8 cellular contexts compared by ENCODE assay signal in genomic region chr2:96762529-96763253, GRCh38. TPM values are rescaled to one million over a fixed set of nuclear protein-coding genes. Genes with fewer than 3 reads are reported as not detected.
DNase-seq lines count a peak whose midpoint lies in the region; ATAC-seq, FAIRE-seq and TF ChIP-seq lines count a peak whose summit lies in the region.

No MANE protein-coding gene starts in this region.

- no peak for TF ChIP-seq CTCF in astrocyte (IDR thresholded peaks at IDR 0.05; ENCODE audit: insufficient read depth, low read depth, low read length)

- peak overlapping the region; percentile 76 for H3K4me3 Mint-ChIP-seq in astrocyte (ENCODE audit: unreplicated experiment)

- H4K91ac ChIP-seq in mesenchymal stem cell (ENCODE audit: low read length): no peak overlapping the region

- no peak overlapping the region for H3K18ac ChIP-seq in mesenchymal stem cell (ENCODE audit: low read depth in 1 of 2, low read length in 2 of 2)

- no peak overlapping the region for H2BK15ac ChIP-seq in mesenchymal stem cell (ENCODE audit: low read depth, poor library complexity, severe bottlenecking)

- H3K79me1 ChIP-seq in mesenchymal stem cell (replicated peaks; ENCODE audit: low read length, poor library complexity, severe bottlenecking): peaks cover 32% of the 10 kb centered on the region

- DNase-seq in DMS 273 (lab: John Stamatoyannopoulos, UW; ENCODE audit: unreplicated experiment) (peak; percentile 55), KBM-7 (peak; percentile 38), astrocyte (ENCODE audit: low read depth) (peak; percentile 43), mesenchymal stem cell (no peak), aorta (no peak), amniotic stem cell (lab: John Stamatoyannopoulos, UW) (no peak), NCI-H2196 treated with DMSO at 0.1 percent for 48 hours (lab: John Stamatoyannopoulos, UW; ENCODE audit: unreplicated experiment) (no peak)

- H2AFZ ChIP-seq in astrocyte (ENCODE audit: low read depth, low read length): no peak overlapping the region
- no peak overlapping the region for H2AFZ ChIP-seq in mesenchymal stem cell (ENCODE audit: low read depth, low read length)

- no peak overlapping the region for H4K8ac ChIP-seq in mesenchymal stem cell (ENCODE audit: low read length)

- in situ Hi-C loops in KBM-7 (cut with MboI; ENCODE audit: low pct_unique_long_range_greater_than_20kb, low sequenced_read_pairs): no loop called here

- H3K9me3 ChIP-seq in astrocyte (ENCODE audit: insufficient read depth, low read depth, low read length) (no peaks in the 10 kb centered on the region), mesenchymal stem cell (ENCODE audit: control insufficient read depth, low read length) (no peaks in the 10 kb centered on the region), aorta (ENCODE audit: control insufficient read depth, low read length) (no peaks in the 10 kb centered on the region)

- H3K9ac ChIP-seq in astrocyte (ENCODE audit: low read length): no peak overlapping the region
- peak overlapping the region; percentile 10 for H3K9ac ChIP-seq in mesenchymal stem cell (ENCODE audit: low read length)

- no peak overlapping the region for H3K4ac ChIP-seq in mesenchymal stem cell (ENCODE audit: low read depth in 1 of 2, low read length in 2 of 2)

- peak overlapping the region; percentile 30 for H3K4me3 ChIP-seq in astrocyte (ENCODE audit: insufficient read depth, low read depth, low read length)
- H3K4me3 ChIP-seq in mesenchymal stem cell (ENCODE audit: insufficient read depth in 1 of 2, low read depth in 1 of 2, low read length in 2 of 2): peak overlapping the region in 1 of 2 experiments; percentile 94
- H3K4me3 ChIP-seq in aorta (ENCODE audit: low read length in 2 of 2): peak overlapping the region; percentile 24 to 46

- H3K79me2 ChIP-seq in astrocyte (ENCODE audit: insufficient read depth, low read length): peaks cover 10% of the 10 kb centered on the region

- H3K36me3 ChIP-seq in astrocyte (ENCODE audit: insufficient read depth, low read length) (no peaks in the 10 kb centered on the region), mesenchymal stem cell (ENCODE audit: control insufficient read depth in 1 of 2, insufficient read depth in 2 of 2, low read depth in 1 of 2, low read length in 2 of 2) (peaks cover 0 to 3% of the 10 kb centered on the region in 2 experiments), aorta (ENCODE audit: control insufficient read depth in 1 of 2, insufficient read depth in 2 of 2, low read length in 1 of 2) (no peaks in the 10 kb centered on the region)

- H3K14ac ChIP-seq in mesenchymal stem cell (ENCODE audit: low read length in 2 of 2): peak overlapping the region in 1 of 2 experiments; percentile 27

- no peak for ATAC-seq in aorta (ENCODE audit: low FRiP score)
- no peak for ATAC-seq in GM19455 (IDR thresholded peaks at IDR 0.05; ENCODE audit: unreplicated experiment)

- H3K36me3 Mint-ChIP-seq in astrocyte (ENCODE audit: low read depth, unreplicated experiment): no peaks in the 10 kb centered on the region

- no peak for FAIRE-seq in astrocyte (lab: Jason Lieb, UNC)

- intact Hi-C loops in aorta (cut with DNase I): loop anchor here (5.0 to 10.0 kb wide), 4 partner anchors 40 to 210 kb away; partner anchors contain the start of gene KANSL3 (in 2 of the 2)

- H3K27me3 ChIP-seq in astrocyte (ENCODE audit: insufficient read depth, low read length) (no peaks in the 10 kb centered on the region), mesenchymal stem cell (ENCODE audit: control insufficient read depth in 1 of 2, insufficient read depth in 1 of 2, low read length in 2 of 2) (no peaks in the 10 kb centered on the region), aorta (ENCODE audit: control insufficient read depth in 1 of 2, insufficient read depth in 2 of 2, low read length in 1 of 2) (peaks cover 0 to 1% of the 10 kb centered on the region in 2 donors)

- peaks cover 29% of the 10 kb centered on the region for H4K20me1 ChIP-seq in astrocyte (ENCODE audit: insufficient read depth, low read length)

- H3K4me1 ChIP-seq in astrocyte (ENCODE audit: insufficient read depth, low read length): peaks cover 27% of the 10 kb centered on the region
- H3K4me1 ChIP-seq in mesenchymal stem cell (ENCODE audit: control insufficient read depth, insufficient read depth, low read depth, low read length): peaks cover 38% of the 10 kb centered on the region
- peaks cover 0 to 5% of the 10 kb centered on the region in 2 donors for H3K4me1 ChIP-seq in aorta (ENCODE audit: control insufficient read depth in 1 of 2, insufficient read depth in 2 of 2, low read length in 2 of 2)

- no peak overlapping the region for H2BK120ac ChIP-seq in mesenchymal stem cell (ENCODE audit: low read depth, low read length)

- peaks cover 20% of the 10 kb centered on the region for H3K4me1 Mint-ChIP-seq in astrocyte (ENCODE audit: low read depth, unreplicated experiment)

- no peak overlapping the region for H2AK5ac ChIP-seq in mesenchymal stem cell (ENCODE audit: low read length, severe bottlenecking)

- H3K9me3 Mint-ChIP-seq in astrocyte (ENCODE audit: unreplicated experiment): peaks cover 3% of the 10 kb centered on the region

- H3K4me2 ChIP-seq in astrocyte (ENCODE audit: low read length) (peak overlapping the region; percentile 89), mesenchymal stem cell (ENCODE audit: low read length, poor library complexity, severe bottlenecking) (peak overlapping the region; percentile 52)

- H3K27ac ChIP-seq in astrocyte (ENCODE audit: low read depth, low read length): no peak overlapping the region
- no peak overlapping the region for H3K27ac ChIP-seq in mesenchymal stem cell (ENCODE audit: low read length, poor library complexity, severe bottlenecking)
- H3K27ac ChIP-seq in aorta (ENCODE audit: low read depth in 1 of 2, low read length in 2 of 2): peak overlapping the region in 1 of 2 donors; percentile 6

- peak overlapping the region; percentile 20 for H3K27ac Mint-ChIP-seq in astrocyte (ENCODE audit: unreplicated experiment)

- WGBS in mesenchymal stem cell: 60% methylated on average over 14 of the region's 14 CpGs
- 44 to 48% methylated on average over 14 of the region's 14 CpGs for WGBS in aorta, 2 donors

- no peak overlapping the region for H2BK5ac ChIP-seq in mesenchymal stem cell (ENCODE audit: low read depth, low read length, poor library complexity, severe bottlenecking)

- peaks cover 6% of the 10 kb centered on the region for H3K27me3 Mint-ChIP-seq in astrocyte (ENCODE audit: low read depth, unreplicated experiment)

- no peak overlapping the region for H3K23ac ChIP-seq in mesenchymal stem cell (ENCODE audit: low read length in 2 of 2)

- H2BK12ac ChIP-seq in mesenchymal stem cell (ENCODE audit: low read length in 2 of 2): no peak overlapping the region

RNA-seq across cellular contexts. Expression of gene CNNM4, which starts 2.0 kb away (rescaled TPM):
- 5.8 and 6.8 TPM in 2 replicates for total RNA-seq in astrocyte
- polyA plus RNA-seq in mesenchymal stem cell (2013, experiment 1 of 2): 5.8 TPM
- polyA plus RNA-seq in mesenchymal stem cell (2013, experiment 2 of 2): 6.0 TPM
- 1 to 10 TPM; 7.8 to 8.1 TPM for total RNA-seq in aorta
- 1 to 10 TPM; 2.3 to 4.2 TPM for polyA plus RNA-seq in aorta

RNA-seq across cellular contexts. Expression of gene LMAN2L, which starts 22.8 kb away (rescaled TPM):
- 19.8 and 19.9 TPM in 2 replicates for total RNA-seq in astrocyte
- 18.5 TPM for polyA plus RNA-seq in mesenchymal stem cell (2013, experiment 1 of 2)
- polyA plus RNA-seq in mesenchymal stem cell (2013, experiment 2 of 2): 19.6 TPM
- 10 to 100 TPM; 11.3 to 15.7 TPM for total RNA-seq in aorta
- 10 to 100 TPM in 1 of 2 donors, 1 to 10 TPM in 1; 5.1 to 12.9 TPM for polyA plus RNA-seq in aorta

RNA-seq across cellular contexts. Expression of gene CNNM3, which starts 53.4 kb away (rescaled TPM):
- 5.6 and 6.5 TPM in 2 replicates for total RNA-seq in astrocyte
- polyA plus RNA-seq in mesenchymal stem cell (2013, experiment 1 of 2): 3.8 TPM
- polyA plus RNA-seq in mesenchymal stem cell (2013, experiment 2 of 2): 3.8 TPM
- 10 to 100 TPM; 11.1 to 16.8 TPM for total RNA-seq in aorta
- 10 to 100 TPM in 1 of 2 donors, 1 to 10 TPM in 1; 2.9 to 10.2 TPM for polyA plus RNA-seq in aorta

Comparison
In these comparisons a context has a peak if more than half of its experiments do, and no peak if none do; other contexts are left out.
1. DNase-seq: peak in DMS 273 (single experiment), KBM-7 (single experiment) and astrocyte (single experiment); none in mesenchymal stem cell (single experiment), aorta (0 of 2), amniotic stem cell (single experiment) and NCI-H2196 treated with DMSO at 0.1 percent for 48 hours (single experiment).